Comparison of ENCODE assay signal across 8 cellular contexts in the genomic region with DNA sequence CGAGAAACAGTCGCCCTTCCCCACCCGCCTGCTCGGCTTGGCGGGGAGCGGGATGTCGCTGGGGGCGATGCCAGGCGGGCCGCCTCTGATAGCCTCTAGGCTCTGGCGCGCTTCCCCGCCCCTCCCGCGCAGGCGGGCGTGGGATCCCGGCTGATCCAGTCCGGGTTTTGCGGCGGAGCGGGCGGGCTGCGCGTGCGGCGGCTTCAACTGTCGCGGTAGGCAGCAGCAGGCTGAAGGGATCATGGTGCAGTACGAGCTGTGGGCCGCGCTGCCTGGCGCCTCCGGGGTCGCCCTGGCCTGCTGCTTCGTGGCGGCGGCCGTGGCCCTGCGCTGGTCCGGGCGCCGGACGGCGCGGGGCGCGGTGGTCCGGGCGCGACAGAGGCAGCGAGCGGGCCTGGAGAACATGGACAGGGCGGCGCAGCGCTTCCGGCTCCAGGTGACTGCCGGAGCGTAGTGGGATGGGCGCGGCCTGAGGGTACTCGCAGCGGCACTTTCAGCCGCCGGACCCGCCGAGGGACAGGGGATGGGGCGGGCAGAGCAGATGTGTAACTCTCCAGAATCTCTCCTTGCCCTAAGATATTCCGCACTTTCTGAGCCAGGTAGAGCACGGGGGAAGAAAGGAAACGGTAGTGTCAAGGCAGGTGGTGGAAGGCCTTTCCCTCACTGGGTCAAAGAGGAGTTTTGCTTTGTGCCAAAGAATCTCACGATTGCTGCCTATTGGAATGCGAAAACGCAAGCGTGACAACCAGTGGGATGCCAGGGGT. TPM values are rescaled to one million over a fixed set of nuclear protein-coding genes. Genes with fewer than 3 reads are reported as not detected.
DNase-seq lines count a peak whose midpoint lies in the region; ATAC-seq and TF ChIP-seq lines count a peak whose summit lies in the region.

Gene FAAH, plus strand, starts transcription at position 210 of the 764 bp plus-strand sequence. Its CDS starts 32 bp downstream, at position 242.

- peaks cover 12% of the 10 kb centered on the region for H3K9me3 Mint-ChIP-seq in stimulated activated naive CD8-positive, alpha-beta T cell treated with anti-CD3 and anti-CD28 coated beads, Interleukin-15, Interleukin-2, amounts not matched to agents 100 ng/mL and 50 ng/mL, for 24 hours

- peak within 1 kb of the TSS; percentile 61 for H3K4me3 Mint-ChIP-seq in stimulated activated naive CD8-positive, alpha-beta T cell treated with anti-CD3 and anti-CD28 coated beads, Interleukin-15, Interleukin-2, amounts not matched to agents 100 ng/mL and 50 ng/mL, for 24 hours

- H3K9me3 ChIP-seq in BLaER1: peaks cover 15% of the 10 kb centered on the region

- peaks cover 29% of the 10 kb centered on the region for H3K27me3 Mint-ChIP-seq in stimulated activated naive CD8-positive, alpha-beta T cell treated with anti-CD3 and anti-CD28 coated beads, Interleukin-15, Interleukin-2, amounts not matched to agents 100 ng/mL and 50 ng/mL, for 24 hours

- peaks cover 9% of the 10 kb centered on the region for H3K4me1 Mint-ChIP-seq in stimulated activated naive CD8-positive, alpha-beta T cell treated with anti-CD3 and anti-CD28 coated beads, Interleukin-15, Interleukin-2, amounts not matched to agents 100 ng/mL and 50 ng/mL, for 24 hours (ENCODE audit: low read depth)

- H3K27me3 ChIP-seq in BLaER1: no peaks in the 10 kb centered on the region; the same call in 1 of the 2 replicates

- TF ChIP-seq CTCF in LNCaP clone FGC (IDR thresholded peaks at IDR 0.05; ENCODE audit: control insufficient read depth, extremely low read depth, insufficient read depth): no peak
- no peak for TF ChIP-seq CTCF in epithelial cell of proximal tubule (conservative IDR thresholded peaks at IDR 0.05; ENCODE audit: low read depth, low read length)
- TF ChIP-seq CTCF in GM10266 (IDR thresholded peaks at IDR 0.05; ENCODE audit: control insufficient read depth, insufficient read depth, low read depth, missing control alignments): no peak

- no peaks in the 10 kb centered on the region for H3K36me3 ChIP-seq in BLaER1

- H3K4me2 ChIP-seq in BLaER1: peak within 1 kb of the TSS; percentile 94

- no peak for ATAC-seq in GM21526 (IDR thresholded peaks at IDR 0.05; ENCODE audit: low FRiP score, unreplicated experiment)

- H3K36me3 Mint-ChIP-seq in stimulated activated naive CD8-positive, alpha-beta T cell treated with anti-CD3 and anti-CD28 coated beads, Interleukin-15, Interleukin-2, amounts not matched to agents 100 ng/mL and 50 ng/mL, for 24 hours (ENCODE audit: low read depth): peaks cover 18% of the 10 kb centered on the region

- H3K4me3 ChIP-seq in BLaER1 (peak within 1 kb of the TSS; percentile 80), LNCaP clone FGC (ENCODE audit: low read depth, low read length) (peak within 1 kb of the TSS; percentile 97), epithelial cell of proximal tubule (ENCODE audit: low read depth, low read length) (peak within 1 kb of the TSS; percentile 58)

- DNase-seq in LNCaP clone FGC (ENCODE audit: low read depth) (peak; percentile 52), activated T-cell treated with anti-CD3 and anti-CD28 coated beads for 48 hours (ENCODE audit: low read depth) (peak; percentile 32), epithelial cell of proximal tubule (ENCODE audit: low read depth) (peak; percentile 50), middle frontal gyrus (ENCODE audit: extremely low spot score, low spot score) (peak; percentile 25), GM10266 (ENCODE audit: extremely low spot score) (no peak)

- peaks cover 16% of the 10 kb centered on the region for H4K20me1 ChIP-seq in BLaER1

- H3K27ac Mint-ChIP-seq in stimulated activated naive CD8-positive, alpha-beta T cell treated with anti-CD3 and anti-CD28 coated beads, Interleukin-15, Interleukin-2, amounts not matched to agents 100 ng/mL and 50 ng/mL, for 24 hours: no peak within 1 kb of the TSS

- H3K27ac ChIP-seq in BLaER1: peak within 1 kb of the TSS; percentile 89

- H3K9ac ChIP-seq in BLaER1: peak within 1 kb of the TSS; percentile 85

- H3K4me1 ChIP-seq in BLaER1: peaks cover 52% of the 10 kb centered on the region

RNA-seq across cellular contexts. Expression of gene FAAH, which starts in this region (rescaled TPM):
- 4.3 and 12.8 TPM in 2 replicates for total RNA-seq in epithelial cell of proximal tubule
